8 cellular contexts compared by ENCODE assay signal in the genomic region with DNA sequence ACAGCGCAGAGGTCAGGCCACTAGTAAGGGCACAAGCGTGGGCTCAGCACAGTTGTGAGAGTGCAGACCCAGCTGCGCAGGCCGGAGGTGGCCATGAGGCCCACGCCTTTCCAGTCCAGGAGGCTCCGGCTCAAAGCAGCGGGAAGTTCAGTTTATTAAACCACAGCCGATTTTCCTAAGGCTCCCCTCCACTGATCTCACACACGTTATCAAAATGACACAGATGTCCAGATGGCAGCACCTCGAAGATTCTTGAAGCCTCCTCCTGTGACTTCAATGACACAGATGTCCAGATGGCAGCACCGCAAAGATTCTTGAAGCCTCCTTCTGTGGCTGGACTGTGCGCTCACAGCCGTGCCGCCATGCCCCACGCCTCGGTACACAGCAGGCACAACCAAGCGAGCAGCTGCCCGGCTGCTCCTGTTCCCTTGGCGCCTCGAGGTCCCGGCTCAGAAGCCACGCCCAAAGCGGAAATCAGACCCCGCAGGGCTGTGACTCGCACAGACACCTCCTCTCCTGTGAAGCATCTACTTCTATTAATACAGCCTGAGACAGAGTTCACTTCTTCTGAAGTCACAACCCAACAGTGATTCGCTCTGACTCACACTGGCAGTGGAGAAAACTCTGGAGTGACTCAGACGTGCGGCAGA.
DNase-seq lines count a peak whose midpoint lies in the region; ATAC-seq, FAIRE-seq and TF ChIP-seq lines count a peak whose summit lies in the region.

No MANE protein-coding gene starts in this region.

- H3K27me3 ChIP-seq in brain microvascular endothelial cell (replicated peaks), result no peaks in the 10 kb centered on the region
- H3K27me3 ChIP-seq in naive thymus-derived CD4-positive, alpha-beta T cell (ENCODE audit: control insufficient read depth in 2 of 2, insufficient read depth in 2 of 2, low read length in 2 of 2), result no peaks in the 10 kb centered on the region

- in situ Hi-C loops in brain microvascular endothelial cell (cut with HindIII; ENCODE audit: low pct_ligation_motif_present, low sequenced_read_pairs), result no loop called here

- peak; percentile 55 for ATAC-seq in naive thymus-derived CD4-positive, alpha-beta T cell
- ATAC-seq in HG03095 (IDR thresholded peaks at IDR 0.05; ENCODE audit: unreplicated experiment), result no peak

- DNase-seq in A172 (ENCODE audit: low spot score) (peak; percentile 99), H54 (ENCODE audit: insufficient read length, low spot score) (peak; percentile 100), SW 1271 (lab: John Stamatoyannopoulos, UW) (peak; percentile 93 to 95), brain microvascular endothelial cell (peak; percentile 94), urothelium cell line (ENCODE audit: low spot score) (peak; percentile 95), SHP77 treated with DMSO at 0.1 percent for 48 hours (lab: John Stamatoyannopoulos, UW) (no peak)
- peak in 1 of 9 donors; percentile 60 for DNase-seq in naive thymus-derived CD4-positive, alpha-beta T cell

- H3K36me3 ChIP-seq in brain microvascular endothelial cell (replicated peaks), result no peaks in the 10 kb centered on the region
- peaks cover 0 to 10% (median 0%) of the 10 kb centered on the region in 3 experiments for H3K36me3 ChIP-seq in naive thymus-derived CD4-positive, alpha-beta T cell (ENCODE audit: control insufficient read depth in 2 of 3, insufficient read depth in 3 of 3, low read length in 3 of 3)

- no peaks in the 10 kb centered on the region for H3K9me3 Mint-ChIP-seq in naive thymus-derived CD4-positive, alpha-beta T cell

- no peak overlapping the region for H3K27ac Mint-ChIP-seq in naive thymus-derived CD4-positive, alpha-beta T cell

- peaks cover 8 to 30% (median 26%) of the 10 kb centered on the region in 7 donors for H3K4me1 Mint-ChIP-seq in naive thymus-derived CD4-positive, alpha-beta T cell

- H3K9me3 ChIP-seq in naive thymus-derived CD4-positive, alpha-beta T cell (ENCODE audit: control insufficient read depth in 2 of 3, low read length in 3 of 3), result no peaks in the 10 kb centered on the region

- peak; percentile 92 for FAIRE-seq in H54 (lab: Jason Lieb, UNC)
- peak; percentile 99 for FAIRE-seq in urothelium cell line (lab: Jason Lieb, UNC)

- H3K4me3 Mint-ChIP-seq in naive thymus-derived CD4-positive, alpha-beta T cell, result no peak overlapping the region

- TF ChIP-seq CTCF in brain microvascular endothelial cell (IDR thresholded peaks at IDR 0.05; ENCODE audit: low read depth, low read length, missing control alignments), result no peak

- intact Hi-C loops in naive thymus-derived CD4-positive, alpha-beta T cell (cut with micrococcal nuclease), result loop anchor here in 1 of 2 donors (10.0 kb wide), 2 partner anchors 75 to 445 kb away; no protein-coding TSS in a partner anchor

- H3K27me3 Mint-ChIP-seq in naive thymus-derived CD4-positive, alpha-beta T cell, result no peaks in the 10 kb centered on the region

- POLR2A ChIA-PET in naive thymus-derived CD4-positive, alpha-beta T cell (lab: Charles Lee), result no interaction called here

- peaks cover 0 to 10% of the 10 kb centered on the region in 2 donors for H3K4me1 ChIP-seq in naive thymus-derived CD4-positive, alpha-beta T cell (ENCODE audit: control insufficient read depth in 2 of 2, insufficient read depth in 2 of 2, low read length in 2 of 2)

- peak overlapping the region; percentile 29 for H3K4me3 ChIP-seq in brain microvascular endothelial cell (ENCODE audit: low read depth, low read length)
- H3K4me3 ChIP-seq in naive thymus-derived CD4-positive, alpha-beta T cell (ENCODE audit: low read length), result no peak overlapping the region

- H3K27ac ChIP-seq in brain microvascular endothelial cell, result peak overlapping the region; percentile 86
- H3K27ac ChIP-seq in naive thymus-derived CD4-positive, alpha-beta T cell (ENCODE audit: low read depth, low read length), result no peak overlapping the region

- peak; percentile 88 for TF ChIP-seq POLR2A in H54 (IDR thresholded peaks at IDR 0.05; ENCODE audit: low read depth, low read length)

- H3K36me3 Mint-ChIP-seq in naive thymus-derived CD4-positive, alpha-beta T cell, result peaks cover 0 to 7% (median 3%) of the 10 kb centered on the region in 5 donors

- CTCF ChIA-PET in naive thymus-derived CD4-positive, alpha-beta T cell (lab: Charles Lee), result interaction anchor here (0.6 kb wide), 1 partner anchor 488 kb away, joined by 4 read pairs; no protein-coding TSS in a partner anchor
